ENCODE assay signal across 8 cellular contexts in genomic region chr11:12556788-12557384, GRCh38.
DNase-seq lines count a peak whose midpoint lies in the region; ATAC-seq, FAIRE-seq and TF ChIP-seq lines count a peak whose summit lies in the region.

No MANE protein-coding gene starts in this region.

- H3K4me2 ChIP-seq in H1 (ENCODE audit: insufficient read depth in 1 of 2, low read depth in 2 of 2, low read length in 2 of 2), result peak overlapping the region; percentile 28 to 37; a peak in 2 of 4 replicates
- H3K4me2 ChIP-seq in HepG2 (ENCODE audit: low read depth, low read length), result no peak overlapping the region

- TF ChIP-seq RAD21 in H1 (IDR thresholded peaks at IDR 0.05 in 1 of 2, conservative IDR thresholded peaks at IDR 0.05 in 1 of 2; ENCODE audit: low read depth in 2 of 2, low read length in 2 of 2) (peak in 1 of 2 experiments; percentile 1; a peak in 2 of 4 replicates), HepG2 (CRISPR knock-in tag; IDR thresholded peaks at IDR 0.05) (no peak)

- 54% methylated on average over 6 of the region's 6 CpGs; no CpG with 5 or more reads in 1 of the 2 experiments for WGBS in H1 (ENCODE audit: extremely low coverage in 1 of 2, insufficient coverage in 1 of 2, insufficient read length in 1 of 2, insufficient replicate concordance in 2 of 2, low coverage in 1 of 2, low lambda C conversion rate in 2 of 2, missing lambda C conversion rate in 1 of 2), 2 experiments
- WGBS in HepG2 (ENCODE audit: low lambda C conversion rate), result 10% methylated on average over 6 of the region's 6 CpGs

- no peak overlapping the region for H2BK5ac ChIP-seq in H1 (ENCODE audit: low read depth, low read length)

- no peak overlapping the region for H4K8ac ChIP-seq in H1 (ENCODE audit: extremely low read depth, insufficient read depth, low read length)

- peak; percentile 97 for FAIRE-seq in H1 (lab: Jason Lieb, UNC)
- FAIRE-seq in HepG2 (lab: Jason Lieb, UNC), result peak; percentile 42
- FAIRE-seq in urothelium cell line (lab: Jason Lieb, UNC), result peak; percentile 93

- H3K79me2 ChIP-seq in H1 (ENCODE audit: control insufficient read depth in 1 of 2, insufficient read depth in 2 of 2, low read length in 2 of 2) (no peaks in the 10 kb centered on the region), HepG2 (ENCODE audit: insufficient read depth, low read length) (no peaks in the 10 kb centered on the region)

- H3K18ac ChIP-seq in H1 (ENCODE audit: extremely low read depth, low read length), result peak overlapping the region; percentile 52

- H3K36me3 ChIP-seq in H1 (ENCODE audit: control insufficient read depth in 2 of 4, insufficient read depth in 4 of 4, low read length in 3 of 4) (no peaks in the 10 kb centered on the region), HepG2 (replicated peaks in 1 of 2; ENCODE audit: control insufficient read depth in 1 of 2, insufficient read depth in 2 of 2, low read length in 2 of 2) (no peaks in the 10 kb centered on the region)

- H3K9ac ChIP-seq in H1 (replicated peaks in 1 of 4; ENCODE audit: extremely low read depth in 1 of 4, low read depth in 3 of 4, low read length in 3 of 4), result no peak overlapping the region
- no peak overlapping the region for H3K9ac ChIP-seq in HepG2 (ENCODE audit: insufficient read depth, low read depth, low read length)

- POLR2A ChIA-PET in H1 (lab: Charles Lee; ENCODE audit: partially characterized antibody), result interaction anchor here (1.2 to 1.8 kb wide), 2 partner anchors 10 to 11 kb away, joined by 3 to 4 read pairs; no protein-coding TSS in a partner anchor
- POLR2A ChIA-PET in HepG2 (lab: Yijun Ruan, JAX), result no interaction called here

- H4K20me1 ChIP-seq in H1 (replicated peaks in 1 of 2; ENCODE audit: control insufficient read depth in 1 of 2, insufficient read depth in 2 of 2, low read length in 2 of 2), result no peaks in the 10 kb centered on the region
- H4K20me1 ChIP-seq in HepG2 (ENCODE audit: insufficient read depth, low read length), result no peaks in the 10 kb centered on the region

- H4K5ac ChIP-seq in H1 (ENCODE audit: insufficient read length, low read depth, low read length), result no peak overlapping the region

- ATAC-seq in HepG2, result peak; percentile 44
- ATAC-seq in HG03457 (IDR thresholded peaks at IDR 0.05; ENCODE audit: unreplicated experiment), result no peak

- no peak overlapping the region for H2AK5ac ChIP-seq in H1 (ENCODE audit: low read depth, low read length)

- in situ Hi-C loops in HepG2 (cut with HindIII; ENCODE audit: extremely low pct_ligation_motif_present, low pct_unique_long_range_greater_than_20kb), result no loop called here

- no peak overlapping the region for H3K27ac ChIP-seq in H1 (ENCODE audit: low read depth, low read length)
- H3K27ac ChIP-seq in HepG2 (ENCODE audit: extremely low read length, insufficient read depth, low read length), result no peak overlapping the region

- no peak overlapping the region for H3K56ac ChIP-seq in H1 (replicated peaks; ENCODE audit: insufficient read length, low read depth, low read length)

- no peaks in the 10 kb centered on the region for H3K23me2 ChIP-seq in H1 (ENCODE audit: low read depth, low read length)

- no peak overlapping the region for H3K14ac ChIP-seq in H1 (ENCODE audit: insufficient read length)

- H3K23ac ChIP-seq in H1 (ENCODE audit: insufficient read length), result no peak overlapping the region

- no peaks in the 10 kb centered on the region for H3K79me1 ChIP-seq in H1 (ENCODE audit: low read depth, low read length)

- no peak overlapping the region for H2AFZ ChIP-seq in H1 (ENCODE audit: low read length)
- no peak overlapping the region for H2AFZ ChIP-seq in HepG2 (ENCODE audit: low read length)

- H3K4ac ChIP-seq in H1 (replicated peaks; ENCODE audit: insufficient read length, low read depth, low read length), result no peak overlapping the region

- CTCF ChIA-PET in H1 (lab: Charles Lee; ENCODE audit: partially characterized antibody) (interaction anchor here (0.8 to 2.4 kb wide), 13 partner anchors 10 to 342 kb away, joined by 3 to 12 read pairs (median 4); no protein-coding TSS in a partner anchor), HepG2 (lab: Yijun Ruan, JAX; ENCODE audit: low intra/inter-chr PET ratio, low total read pairs) (no interaction called here)

- BruUV-seq in HepG2 (replicated peaks; lab: Mats Ljungman, UMichigan), result no TSS peak

- peaks cover 0 to 1% (median 0%) of the 10 kb centered on the region in 4 experiments; a peak in 1 of 7 replicates for H3K27me3 ChIP-seq in H1 (replicated peaks in 1 of 4; ENCODE audit: control insufficient read depth in 3 of 4, extremely low read depth in 1 of 4, insufficient read depth in 3 of 4, low read length in 3 of 4)
- H3K27me3 ChIP-seq in HepG2 (ENCODE audit: control insufficient read depth in 1 of 2, insufficient read depth in 2 of 2, low read length in 2 of 2), result peaks cover 0 to 5% of the 10 kb centered on the region in 2 experiments; a peak in 3 of 5 replicates

- H2BK120ac ChIP-seq in H1 (replicated peaks; ENCODE audit: low read depth, low read length), result no peak overlapping the region

- H2BK12ac ChIP-seq in H1 (ENCODE audit: low read depth, low read length), result peak overlapping the region; percentile 75

- intact Hi-C loops in HepG2 (cut with micrococcal nuclease; ENCODE audit: unreplicated experiment), result no loop called here

- H4K91ac ChIP-seq in H1 (replicated peaks; ENCODE audit: insufficient read length, low read length), result no peak overlapping the region

- peak overlapping the region; percentile 38; the same call in 1 of the 2 replicates for H2BK20ac ChIP-seq in H1 (ENCODE audit: low read length)

- TF ChIP-seq POLR2A in H1 (IDR thresholded peaks at IDR 0.05; ENCODE audit: control extremely low read depth in 1 of 2, low read depth in 2 of 2, low read length in 2 of 2) (no peak), HepG2 (IDR thresholded peaks at IDR 0.05; ENCODE audit: insufficient read depth in 1 of 2, low read depth in 2 of 2, low read length in 2 of 2) (no peak), erythroblast (IDR thresholded peaks at IDR 0.05; ENCODE audit: low read length) (no peak)

- no peak overlapping the region; the same call in 1 of the 2 replicates for H2BK15ac ChIP-seq in H1 (ENCODE audit: low read length)

- peak; percentile 26 for DNase-seq in NCI-H2227 (lab: John Stamatoyannopoulos, UW; ENCODE audit: unreplicated experiment)
- DNase-seq in H1 (ENCODE audit: low read depth in 1 of 2, low spot score in 2 of 2), result peak; percentile 49 to 51
- DNase-seq in HepG2 (ENCODE audit: low spot score), result peak; percentile 39
- peak; percentile 86 for DNase-seq in urothelium cell line (ENCODE audit: low spot score)
- no peak for DNase-seq in T-helper 2 cell
- no peak for DNase-seq in DMS79 (lab: John Stamatoyannopoulos, UW)
- DNase-seq in erythroblast (lab: John Stamatoyannopoulos, UW), result no peak

- no peak for TF ChIP-seq CTCF in H1 (IDR thresholded peaks at IDR 0.05; ENCODE audit: control extremely low read depth in 1 of 3, insufficient read depth in 1 of 3, low read depth in 1 of 3, low read length in 3 of 3)
- TF ChIP-seq CTCF in HepG2 (CRISPR knock-in tag; IDR thresholded peaks at IDR 0.05), result no peak

- H3K4me3 ChIP-seq in H1 (ENCODE audit: extremely low read depth in 1 of 4, insufficient read depth in 2 of 4, low read depth in 3 of 4, low read length in 4 of 4) (no peak overlapping the region; a peak in 1 of 8 replicates), HepG2 (replicated peaks in 1 of 3; ENCODE audit: insufficient read depth in 1 of 3, low read depth in 2 of 3, low read length in 3 of 3) (no peak overlapping the region)

- H3K9me3 ChIP-seq in H1 (ENCODE audit: insufficient read depth in 2 of 2, low read depth in 1 of 2, low read length in 1 of 2), result no peaks in the 10 kb centered on the region
- no peaks in the 10 kb centered on the region for H3K9me3 ChIP-seq in HepG2 (ENCODE audit: low read length)

- H3K4me1 ChIP-seq in H1 (replicated peaks in 1 of 4; ENCODE audit: control insufficient read depth in 3 of 4, insufficient read depth in 4 of 4, low read length in 3 of 4) (peaks cover 0 to 18% (median 5%) of the 10 kb centered on the region in 4 experiments; a peak in 4 of 7 replicates), HepG2 (ENCODE audit: insufficient read depth, low read length) (peaks cover 7% of the 10 kb centered on the region)

- TF ChIP-seq EP300 in H1 (IDR thresholded peaks at IDR 0.05; ENCODE audit: borderline replicate concordance in 1 of 2, low read depth in 2 of 2, low read length in 2 of 2), result peak in 1 of 2 experiments; percentile 55; a peak in 1 of 3 replicates
- TF ChIP-seq EP300 in HepG2 (IDR thresholded peaks at IDR 0.05; ENCODE audit: low read depth in 2 of 2, low read length in 2 of 2), result no peak
- no peak for TF ChIP-seq EP300 in HepG2 (CRISPR knock-in tag; IDR thresholded peaks at IDR 0.05; ENCODE audit: borderline replicate concordance)

TF ChIP-seq in H1, 55 proteins besides CTCF, POLR2A, EP300 and RAD21 (continues in another document):
- TF ChIP-seq TEAD4 (IDR thresholded peaks at IDR 0.05; ENCODE audit: low read depth, low read length) (peak; percentile 93), SAP30 (IDR thresholded peaks at IDR 0.05; ENCODE audit: insufficient read depth, insufficient replicate concordance, low read length) (no peak), CHD2 (IDR thresholded peaks at IDR 0.05; ENCODE audit: low read length) (no peak), YY1 (IDR thresholded peaks at IDR 0.05; ENCODE audit: low read depth, low read length) (0 out of 2 replicates have a peak, but pooled peaks have one; percentile 45), PHF8 (conservative IDR thresholded peaks at IDR 0.05; ENCODE audit: low read depth, low read length) (no peak), BCL11A (IDR thresholded peaks at IDR 0.05; ENCODE audit: low read depth in 2 of 2, low read length in 2 of 2) (no peak), HDAC2 (IDR thresholded peaks at IDR 0.05; ENCODE audit: borderline replicate concordance in 1 of 2, low read depth in 2 of 2, low read length in 2 of 2) (no peak), SP1 (IDR thresholded peaks at IDR 0.05; ENCODE audit: low read depth, low read length) (no peak), CEBPB (IDR thresholded peaks at IDR 0.05; ENCODE audit: low read depth, low read length) (peak; percentile 77; the same call in 1 of the 2 replicates)

TF ChIP-seq in HepG2, 621 proteins besides CTCF, POLR2A, EP300 and RAD21 (continues in another document):
- TF ChIP-seq ZNF256 (CRISPR knock-in tag; conservative IDR thresholded peaks at IDR 0.05), result no peak
- TF ChIP-seq, protein P1, sequence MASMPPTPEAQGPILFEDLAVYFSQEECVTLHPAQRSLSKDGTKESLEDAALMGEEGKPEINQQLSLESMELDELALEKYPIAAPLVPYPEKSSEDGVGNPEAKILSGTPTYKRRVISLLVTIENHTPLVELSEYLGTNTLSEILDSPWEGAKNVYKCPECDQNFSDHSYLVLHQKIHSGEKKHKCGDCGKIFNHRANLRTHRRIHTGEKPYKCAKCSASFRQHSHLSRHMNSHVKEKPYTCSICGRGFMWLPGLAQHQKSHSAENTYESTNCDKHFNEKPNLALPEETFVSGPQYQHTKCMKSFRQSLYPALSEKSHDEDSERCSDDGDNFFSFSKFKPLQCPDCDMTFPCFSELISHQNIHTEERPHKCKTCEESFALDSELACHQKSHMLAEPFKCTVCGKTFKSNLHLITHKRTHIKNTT (CRISPR knock-in tag; IDR thresholded peaks at IDR 0.05), result no peak
- no peak for TF ChIP-seq SIX4 (CRISPR knock-in tag; IDR thresholded peaks at IDR 0.05)

Comparison
In these comparisons a context has a peak if more than half of its experiments do, and no peak if none do; other contexts are left out.
1. DNase-seq: peak in NCI-H2227 (single experiment), H1 (2 of 2), HepG2 (single experiment) and urothelium cell line (single experiment); none in T-helper 2 cell (0 of 5), DMS79 (single experiment) and erythroblast (0 of 2).